Comparison of ENCODE assay signal across 1 cellular context in the genomic region with DNA sequence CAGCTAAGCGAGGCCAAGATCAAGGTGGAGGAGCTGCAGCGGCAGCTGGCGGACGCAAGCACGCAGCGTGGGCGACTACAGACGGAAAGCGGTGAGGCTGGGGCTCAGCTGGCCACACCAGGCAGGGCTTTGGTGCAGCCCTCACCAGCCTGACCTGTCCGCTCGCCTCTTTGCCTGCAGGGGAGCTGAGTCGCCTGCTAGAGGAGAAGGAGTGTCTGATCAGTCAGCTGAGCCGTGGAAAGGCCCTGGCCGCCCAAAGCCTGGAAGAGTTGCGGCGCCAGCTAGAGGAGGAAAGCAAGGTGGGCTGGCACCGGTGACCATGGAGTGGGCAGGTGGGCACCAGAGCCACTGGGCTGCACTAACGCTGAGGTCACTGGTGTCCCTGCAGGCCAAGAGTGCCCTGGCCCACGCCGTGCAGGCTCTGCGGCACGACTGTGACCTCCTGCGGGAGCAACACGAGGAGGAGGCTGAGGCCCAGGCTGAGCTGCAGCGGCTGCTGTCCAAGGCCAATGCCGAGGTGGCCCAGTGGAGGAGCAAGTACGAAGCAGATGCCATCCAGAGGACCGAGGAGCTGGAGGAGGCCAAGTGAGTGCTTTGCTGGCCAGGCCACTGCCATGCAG.
A peak's percentile ranks its signal among the peaks of the same experiment; 100 is the strongest.
TF ChIP-seq lines count a peak whose summit lies in the region.

No MANE protein-coding gene starts in this region.

TF ChIP-seq in HepG2, 621 proteins besides CTCF, POLR2A, EP300 and RAD21 (continued from another document):
- TF ChIP-seq, protein P1, sequence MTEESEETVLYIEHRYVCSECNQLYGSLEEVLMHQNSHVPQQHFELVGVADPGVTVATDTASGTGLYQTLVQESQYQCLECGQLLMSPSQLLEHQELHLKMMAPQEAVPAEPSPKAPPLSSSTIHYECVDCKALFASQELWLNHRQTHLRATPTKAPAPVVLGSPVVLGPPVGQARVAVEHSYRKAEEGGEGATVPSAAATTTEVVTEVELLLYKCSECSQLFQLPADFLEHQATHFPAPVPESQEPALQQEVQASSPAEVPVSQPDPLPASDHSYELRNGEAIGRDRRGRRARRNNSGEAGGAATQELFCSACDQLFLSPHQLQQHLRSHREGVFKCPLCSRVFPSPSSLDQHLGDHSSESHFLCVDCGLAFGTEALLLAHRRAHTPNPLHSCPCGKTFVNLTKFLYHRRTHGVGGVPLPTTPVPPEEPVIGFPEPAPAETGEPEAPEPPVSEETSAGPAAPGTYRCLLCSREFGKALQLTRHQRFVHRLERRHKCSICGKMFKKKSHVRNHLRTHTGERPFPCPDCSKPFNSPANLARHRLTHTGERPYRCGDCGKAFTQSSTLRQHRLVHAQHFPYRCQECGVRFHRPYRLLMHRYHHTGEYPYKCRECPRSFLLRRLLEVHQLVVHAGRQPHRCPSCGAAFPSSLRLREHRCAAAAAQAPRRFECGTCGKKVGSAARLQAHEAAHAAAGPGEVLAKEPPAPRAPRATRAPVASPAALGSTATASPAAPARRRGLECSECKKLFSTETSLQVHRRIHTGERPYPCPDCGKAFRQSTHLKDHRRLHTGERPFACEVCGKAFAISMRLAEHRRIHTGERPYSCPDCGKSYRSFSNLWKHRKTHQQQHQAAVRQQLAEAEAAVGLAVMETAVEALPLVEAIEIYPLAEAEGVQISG (CRISPR knock-in tag; IDR thresholded peaks at IDR 0.05), result no peak
- no peak for TF ChIP-seq ISL2 (CRISPR knock-in tag; IDR thresholded peaks at IDR 0.05)
- TF ChIP-seq EED (CRISPR knock-in tag; IDR thresholded peaks at IDR 0.05), result no peak
- 0 out of 2 replicates have a peak, but pooled peaks have one; percentile 4 for TF ChIP-seq HOXA3 (CRISPR knock-in tag; IDR thresholded peaks at IDR 0.05)
- TF ChIP-seq, protein P2, sequence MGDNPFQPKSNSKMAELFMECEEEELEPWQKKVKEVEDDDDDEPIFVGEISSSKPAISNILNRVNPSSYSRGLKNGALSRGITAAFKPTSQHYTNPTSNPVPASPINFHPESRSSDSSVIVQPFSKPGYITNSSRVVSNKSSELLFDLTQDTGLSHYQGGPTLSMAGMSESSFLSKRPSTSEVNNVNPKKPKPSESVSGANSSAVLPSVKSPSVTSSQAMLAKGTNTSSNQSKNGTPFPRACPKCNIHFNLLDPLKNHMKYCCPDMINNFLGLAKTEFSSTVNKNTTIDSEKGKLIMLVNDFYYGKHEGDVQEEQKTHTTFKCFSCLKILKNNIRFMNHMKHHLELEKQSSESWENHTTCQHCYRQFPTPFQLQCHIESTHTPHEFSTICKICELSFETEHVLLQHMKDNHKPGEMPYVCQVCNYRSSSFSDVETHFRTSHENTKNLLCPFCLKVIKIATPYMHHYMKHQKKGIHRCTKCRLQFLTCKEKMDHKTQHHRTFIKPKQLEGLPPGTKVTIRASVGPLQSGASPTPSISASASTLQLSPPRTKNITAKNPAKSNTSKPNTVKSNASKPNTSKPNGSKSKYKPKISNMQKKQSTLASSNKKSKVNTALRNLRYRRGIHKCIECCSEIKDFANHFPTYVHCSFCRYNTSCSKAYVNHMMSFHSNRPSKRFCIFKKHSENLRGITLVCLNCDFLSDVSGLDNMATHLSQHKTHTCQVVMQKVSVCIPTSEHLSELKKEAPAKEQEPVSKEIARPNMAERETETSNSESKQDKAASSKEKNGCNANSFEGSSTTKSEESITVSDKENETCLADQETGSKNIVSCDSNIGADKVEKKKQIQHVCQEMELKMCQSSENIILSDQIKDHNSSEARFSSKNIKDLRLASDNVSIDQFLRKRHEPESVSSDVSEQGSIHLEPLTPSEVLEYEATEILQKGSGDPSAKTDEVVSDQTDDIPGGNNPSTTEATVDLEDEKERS (CRISPR knock-in tag; IDR thresholded peaks at IDR 0.05), result no peak
- TF ChIP-seq ZC3H13 (CRISPR knock-in tag; IDR thresholded peaks at IDR 0.05), result peak; percentile 83; the same call in 1 of the 2 replicates
- no peak for TF ChIP-seq CBX2 (IDR thresholded peaks at IDR 0.05; ENCODE audit: low read depth, low read length)
- no peak for TF ChIP-seq CBX2 (CRISPR knock-in tag; IDR thresholded peaks at IDR 0.05; ENCODE audit: low read depth)
- TF ChIP-seq NONO (IDR thresholded peaks at IDR 0.05), result no peak
- TF ChIP-seq NONO (CRISPR knock-in tag; conservative IDR thresholded peaks at IDR 0.05), result peak; percentile 12; the same call in 1 of the 2 replicates
- no peak for TF ChIP-seq ZNF775 (CRISPR knock-in tag; IDR thresholded peaks at IDR 0.05; ENCODE audit: borderline replicate concordance)
- TF ChIP-seq, protein P3, sequence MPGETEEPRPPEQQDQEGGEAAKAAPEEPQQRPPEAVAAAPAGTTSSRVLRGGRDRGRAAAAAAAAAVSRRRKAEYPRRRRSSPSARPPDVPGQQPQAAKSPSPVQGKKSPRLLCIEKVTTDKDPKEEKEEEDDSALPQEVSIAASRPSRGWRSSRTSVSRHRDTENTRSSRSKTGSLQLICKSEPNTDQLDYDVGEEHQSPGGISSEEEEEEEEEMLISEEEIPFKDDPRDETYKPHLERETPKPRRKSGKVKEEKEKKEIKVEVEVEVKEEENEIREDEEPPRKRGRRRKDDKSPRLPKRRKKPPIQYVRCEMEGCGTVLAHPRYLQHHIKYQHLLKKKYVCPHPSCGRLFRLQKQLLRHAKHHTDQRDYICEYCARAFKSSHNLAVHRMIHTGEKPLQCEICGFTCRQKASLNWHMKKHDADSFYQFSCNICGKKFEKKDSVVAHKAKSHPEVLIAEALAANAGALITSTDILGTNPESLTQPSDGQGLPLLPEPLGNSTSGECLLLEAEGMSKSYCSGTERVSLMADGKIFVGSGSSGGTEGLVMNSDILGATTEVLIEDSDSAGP (CRISPR knock-in tag; IDR thresholded peaks at IDR 0.05; ENCODE audit: borderline replicate concordance), result peak; percentile 12; the same call in 1 of the 2 replicates
- TF ChIP-seq MAFF (IDR thresholded peaks at IDR 0.05; ENCODE audit: low read depth, low read length), result no peak
- no peak for TF ChIP-seq CHD2 (IDR thresholded peaks at IDR 0.05; ENCODE audit: low read depth, low read length)
- TF ChIP-seq ATAD3A (CRISPR knock-in tag; IDR thresholded peaks at IDR 0.05), result no peak
- TF ChIP-seq AGO2 (optimal IDR thresholded peaks at IDR 0.05; ENCODE audit: low read depth, low read length), result peak; percentile 81
- peak; percentile 65; the same call in 1 of the 2 replicates for TF ChIP-seq ZNF552 (CRISPR knock-in tag; IDR thresholded peaks at IDR 0.05; ENCODE audit: borderline replicate concordance)
- TF ChIP-seq ZBTB38 (CRISPR knock-in tag; IDR thresholded peaks at IDR 0.05), result peak; percentile 74; the same call in 1 of the 2 replicates
- TF ChIP-seq, protein P4, sequence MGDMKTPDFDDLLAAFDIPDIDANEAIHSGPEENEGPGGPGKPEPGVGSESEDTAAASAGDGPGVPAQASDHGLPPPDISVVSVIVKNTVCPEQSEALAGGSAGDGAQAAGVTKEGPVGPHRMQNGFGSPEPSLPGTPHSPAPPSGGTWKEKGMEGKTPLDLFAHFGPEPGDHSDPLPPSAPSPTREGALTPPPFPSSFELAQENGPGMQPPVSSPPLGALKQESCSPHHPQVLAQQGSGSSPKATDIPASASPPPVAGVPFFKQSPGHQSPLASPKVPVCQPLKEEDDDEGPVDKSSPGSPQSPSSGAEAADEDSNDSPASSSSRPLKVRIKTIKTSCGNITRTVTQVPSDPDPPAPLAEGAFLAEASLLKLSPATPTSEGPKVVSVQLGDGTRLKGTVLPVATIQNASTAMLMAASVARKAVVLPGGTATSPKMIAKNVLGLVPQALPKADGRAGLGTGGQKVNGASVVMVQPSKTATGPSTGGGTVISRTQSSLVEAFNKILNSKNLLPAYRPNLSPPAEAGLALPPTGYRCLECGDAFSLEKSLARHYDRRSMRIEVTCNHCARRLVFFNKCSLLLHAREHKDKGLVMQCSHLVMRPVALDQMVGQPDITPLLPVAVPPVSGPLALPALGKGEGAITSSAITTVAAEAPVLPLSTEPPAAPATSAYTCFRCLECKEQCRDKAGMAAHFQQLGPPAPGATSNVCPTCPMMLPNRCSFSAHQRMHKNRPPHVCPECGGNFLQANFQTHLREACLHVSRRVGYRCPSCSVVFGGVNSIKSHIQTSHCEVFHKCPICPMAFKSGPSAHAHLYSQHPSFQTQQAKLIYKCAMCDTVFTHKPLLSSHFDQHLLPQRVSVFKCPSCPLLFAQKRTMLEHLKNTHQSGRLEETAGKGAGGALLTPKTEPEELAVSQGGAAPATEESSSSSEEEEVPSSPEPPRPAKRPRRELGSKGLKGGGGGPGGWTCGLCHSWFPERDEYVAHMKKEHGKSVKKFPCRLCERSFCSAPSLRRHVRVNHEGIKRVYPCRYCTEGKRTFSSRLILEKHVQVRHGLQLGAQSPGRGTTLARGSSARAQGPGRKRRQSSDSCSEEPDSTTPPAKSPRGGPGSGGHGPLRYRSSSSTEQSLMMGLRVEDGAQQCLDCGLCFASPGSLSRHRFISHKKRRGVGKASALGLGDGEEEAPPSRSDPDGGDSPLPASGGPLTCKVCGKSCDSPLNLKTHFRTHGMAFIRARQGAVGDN (CRISPR knock-in tag; IDR thresholded peaks at IDR 0.05), result peak; percentile 30
- no peak for TF ChIP-seq ZNF570 (CRISPR knock-in tag; IDR thresholded peaks at IDR 0.05; ENCODE audit: borderline replicate concordance)
TF ChIP-seq in HepG2: peak in this region for 16.
